8 cellular contexts compared by ENCODE assay signal in the genomic region with DNA sequence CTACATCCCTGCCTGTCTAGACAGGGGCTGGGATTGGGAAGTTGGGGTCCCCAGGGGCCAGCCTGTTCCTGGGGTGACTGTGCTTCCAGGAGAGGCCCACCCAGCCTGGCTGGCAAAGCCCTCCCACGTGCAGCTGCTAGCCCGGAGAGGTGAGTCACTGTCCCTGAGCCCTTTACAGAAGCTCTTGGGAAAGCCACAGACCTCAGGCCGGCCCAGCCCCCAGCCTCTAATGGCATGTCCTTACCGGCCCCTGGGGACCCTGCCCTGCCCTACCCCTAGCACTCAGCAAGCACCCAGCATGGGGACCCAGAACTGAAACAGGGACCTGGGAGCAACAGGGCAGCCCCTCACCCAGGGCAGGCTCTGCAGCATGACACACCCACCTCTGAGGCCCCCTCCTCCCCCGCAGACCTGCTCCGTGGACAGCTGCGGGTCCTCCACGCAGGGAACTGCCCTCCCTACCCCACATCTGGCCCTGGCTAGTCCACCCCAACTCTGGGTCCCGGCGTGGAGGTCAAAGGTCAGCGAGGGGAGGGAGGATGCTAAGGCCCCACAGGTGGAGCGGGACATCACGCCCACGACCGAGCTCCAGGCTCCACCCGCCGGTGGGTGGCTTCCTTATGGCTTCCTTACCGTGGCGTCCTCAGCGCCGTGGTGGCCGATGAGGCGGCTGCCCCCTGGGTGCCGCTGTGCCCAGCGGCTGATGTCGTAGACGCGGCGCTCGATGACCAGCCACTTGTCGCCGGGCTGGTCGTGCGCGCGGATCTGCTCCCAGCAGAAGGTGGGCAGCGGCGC. TPM values are rescaled to one million over a fixed set of nuclear protein-coding genes. Genes with fewer than 3 reads are reported as not detected.
DNase-seq lines count a peak whose midpoint lies in the region; ATAC-seq and TF ChIP-seq lines count a peak whose summit lies in the region.

No MANE protein-coding gene starts in this region.

- intact Hi-C loops in mucosa of descending colon (cut with DNase I, micrococcal nuclease) (loop anchor here in 1 of 2 donors (10.0 kb wide), 1 partner anchor 54 kb away; no protein-coding TSS in a partner anchor), transverse colon (cut with DNase I; ENCODE audit: low total_unique reads) (no loop called here)

- TF ChIP-seq CTCF in epithelial cell of esophagus (IDR thresholded peaks at IDR 0.05; ENCODE audit: insufficient read depth, low read depth, low read length, missing control alignments) (no peak), mucosa of descending colon (IDR thresholded peaks at IDR 0.05) (no peak), transverse colon (IDR thresholded peaks at IDR 0.05) (peak in 1 of 5 experiments; percentile 10)

- TF ChIP-seq EP300 in transverse colon (IDR thresholded peaks at IDR 0.05; ENCODE audit: low read depth): no peak

- peak overlapping the region; percentile 77 to 93 (median 86) for H3K27ac ChIP-seq in transverse colon

- WGBS in transverse colon (ENCODE audit: low coverage in 1 of 2), 2 donors: 7% methylated on average over 17 of the region's 38 CpGs; no CpG with 5 or more reads in 1 of the 2 donors

- H3K4me3 ChIP-seq in MG63 (peak overlapping the region; percentile 68), epithelial cell of esophagus (ENCODE audit: low read length) (peak overlapping the region; percentile 55), mucosa of descending colon (peak overlapping the region; percentile 31), transverse colon (peak overlapping the region; percentile 74 to 94 (median 86))

- H3K9me3 ChIP-seq in MG63 (no peaks in the 10 kb centered on the region), mucosa of descending colon (no peaks in the 10 kb centered on the region), transverse colon (no peaks in the 10 kb centered on the region)

- in situ Hi-C loops in transverse colon (cut with MboI; ENCODE audit: low pct_ligation_motif_present in 1 of 4, low pct_unique_long_range_greater_than_20kb in 1 of 4, low sequenced_read_pairs in 3 of 4): loop anchor here in 3 of 4 donors (10.0 to 25.0 kb wide), 4 partner anchors 54 to 197 kb away; no protein-coding TSS in a partner anchor

- H3K4me1 ChIP-seq in mucosa of descending colon (ENCODE audit: low read depth) (peaks cover 14% of the 10 kb centered on the region), transverse colon (peaks cover 6 to 25% (median 14%) of the 10 kb centered on the region in 4 donors)

- ATAC-seq in GM21737 (IDR thresholded peaks at IDR 0.05; ENCODE audit: unreplicated experiment): peak; percentile 21
- peak; percentile 16 for ATAC-seq in mucosa of descending colon
- no peak for ATAC-seq in GM18870 (IDR thresholded peaks at IDR 0.05; ENCODE audit: unreplicated experiment)

- H3K27me3 ChIP-seq in MG63 (no peaks in the 10 kb centered on the region), transverse colon (no peaks in the 10 kb centered on the region)

- H3K36me3 ChIP-seq in MG63 (peaks cover 9% of the 10 kb centered on the region; the same call in 1 of the 2 replicates), mucosa of descending colon (ENCODE audit: low read depth) (no peaks in the 10 kb centered on the region), transverse colon (no peaks in the 10 kb centered on the region)

- DNase-seq in EH (ENCODE audit: low read depth): peak; percentile 87
- peak; percentile 78 for DNase-seq in MG63
- DNase-seq in activated CD4-positive, alpha-beta T cell treated with anti-CD3 and anti-CD28 coated beads, Interleukin-2, amount 50 U/mL, for 48 hours: peak; percentile 34 to 51
- DNase-seq in epithelial cell of esophagus (ENCODE audit: low read depth): peak; percentile 63
- peak; percentile 40 to 75 (median 64) for DNase-seq in mucosa of descending colon
- peak; percentile 38 for DNase-seq in transverse colon

- no peak for TF ChIP-seq POLR2A in transverse colon (IDR thresholded peaks at IDR 0.05)

RNA-seq across cellular contexts. Expression of a gene that starts 0.6 kb away (rescaled TPM):
- total RNA-seq in MG63 (2014; rRNA removed; shearing (Covaris generic); ENCODE audit: low replicate concordance): 32.7 and 59.7 TPM in 2 replicates
- 10 to 100 TPM in 2 of 3 donors, 1 to 10 TPM in 1; 8.4 to 21.0 (median 11.5) TPM for total RNA-seq in mucosa of descending colon
- total RNA-seq in transverse colon: 10 to 100 TPM; 19.5 to 96.9 (median 31.6) TPM

RNA-seq across cellular contexts. Expression of a gene that starts 26.6 kb away (rescaled TPM):
- total RNA-seq in MG63 (2014; rRNA removed; shearing (Covaris generic); ENCODE audit: low replicate concordance): 2.8 and 3.0 TPM in 2 replicates
- 10 to 100 TPM in 2 of 3 donors, 1 to 10 TPM in 1; 2.6 to 15.0 (median 11.8) TPM for total RNA-seq in mucosa of descending colon
- total RNA-seq in transverse colon: 1 to 10 TPM; 1.2 to 7.6 (median 5.9) TPM

RNA-seq across cellular contexts. Expression of a gene that starts 59.4 kb away (rescaled TPM):
- total RNA-seq in MG63 (2014; rRNA removed; shearing (Covaris generic); ENCODE audit: low replicate concordance): not detected in 2 replicates
- total RNA-seq in mucosa of descending colon: 1 to 10 TPM in 2 of 3 donors, under 1 TPM in 1; 0.41 to 2.8 (median 1.8) TPM
- total RNA-seq in transverse colon: 1 to 10 TPM in 3 of 4 donors, under 1 TPM in 1; 0.40 to 3.7 (median 2.6) TPM

Comparison
In these comparisons a context has a peak if more than half of its experiments do, and no peak if none do; other contexts are left out.
1. H3K4me3 ChIP-seq: peak in every context shown above with its lines; median percentile 86 in transverse colon; 68 in MG63; 55 in epithelial cell of esophagus; 31 in mucosa of descending colon.